In genomic region chr3:162960269-162960668, GRCh38 we compare ENCODE assay signal across 25 cellular contexts.
DNase-seq lines count a peak whose midpoint lies in the region; ATAC-seq, FAIRE-seq and TF ChIP-seq lines count a peak whose summit lies in the region.
"Had no signal": no experiment of that assay in that cellular context is flagged by ENCODE, and none has a peak within 500 bp of the region (broad histone marks: within the 10 kb centered on the region; RNA-seq: fewer than 3 reads in every experiment).

No MANE protein-coding gene starts in this region.

- H4K8ac ChIP-seq in IMR-90 (ENCODE audit: low read depth in 2 of 2, low read length in 2 of 2): no peak overlapping the region

- H3K79me1 ChIP-seq in IMR-90 (ENCODE audit: low read depth in 1 of 2, low read length in 2 of 2): no peaks in the 10 kb centered on the region

- H2AFZ ChIP-seq in HepG2 (ENCODE audit: low read length) (no peak overlapping the region), IMR-90 (replicated peaks; ENCODE audit: low read length, poor library complexity) (no peak overlapping the region)

- H3K36me3 ChIP-seq in HepG2 (replicated peaks in 1 of 2; ENCODE audit: control insufficient read depth in 1 of 2, insufficient read depth in 2 of 2, low read length in 2 of 2) (no peaks in the 10 kb centered on the region), right lobe of liver (no peaks in the 10 kb centered on the region), IMR-90 (ENCODE audit: control insufficient read depth, insufficient read depth, low read length) (no peaks in the 10 kb centered on the region)
- H3K36me3 ChIP-seq: BE2C, BLaER1 had no signal

- H3K9ac ChIP-seq in HepG2 (ENCODE audit: insufficient read depth, low read depth, low read length) (no peak overlapping the region), IMR-90 (ENCODE audit: low read depth, low read length) (no peak overlapping the region)
- H3K9ac ChIP-seq: BLaER1 had no signal

- H4K5ac ChIP-seq in IMR-90 (ENCODE audit: low read depth, low read length): no peak overlapping the region

- POLR2A ChIA-PET in HepG2 (lab: Yijun Ruan, JAX) (no interaction called here), IMR-90 (lab: Charles Lee; ENCODE audit: unreplicated experiment) (no interaction called here)

- no peak overlapping the region for H3K4me3 ChIP-seq in HepG2 (replicated peaks in 1 of 3; ENCODE audit: insufficient read depth in 1 of 3, low read depth in 2 of 3, low read length in 3 of 3)
- no peak overlapping the region for H3K4me3 ChIP-seq in right lobe of liver
- no peak overlapping the region for H3K4me3 ChIP-seq in IMR-90 (ENCODE audit: insufficient read depth, low read depth, low read length)
- H3K4me3 ChIP-seq in astrocyte of the cerebellum (ENCODE audit: low read depth, low read length): no peak overlapping the region
- H3K4me3 ChIP-seq: BLaER1, GM12878 had no signal

- H4K91ac ChIP-seq in IMR-90 (ENCODE audit: insufficient read depth, low read depth, low read length): no peak overlapping the region

- TF ChIP-seq RAD21 in HepG2 (CRISPR knock-in tag; IDR thresholded peaks at IDR 0.05): no peak
- no peak for TF ChIP-seq RAD21 in IMR-90 (IDR thresholded peaks at IDR 0.05; ENCODE audit: low read length)

- H2BK15ac ChIP-seq in IMR-90 (ENCODE audit: low read depth, low read length): no peak overlapping the region

- H3K18ac ChIP-seq in IMR-90 (ENCODE audit: low read depth, low read length): no peak overlapping the region

- no peak overlapping the region for H3K23ac ChIP-seq in IMR-90 (ENCODE audit: low read depth, low read length)

- H3K27me3 ChIP-seq in HepG2 (ENCODE audit: control insufficient read depth in 1 of 2, insufficient read depth in 2 of 2, low read length in 2 of 2) (no peaks in the 10 kb centered on the region), right lobe of liver (no peaks in the 10 kb centered on the region), IMR-90 (ENCODE audit: control insufficient read depth, insufficient read depth, low read length) (no peaks in the 10 kb centered on the region)
- H3K27me3 ChIP-seq: BE2C, BLaER1 had no signal

- no peak for TF ChIP-seq EP300 in HepG2 (IDR thresholded peaks at IDR 0.05; ENCODE audit: low read depth in 2 of 2, low read length in 2 of 2)
- no peak for TF ChIP-seq EP300 in HepG2 (CRISPR knock-in tag; IDR thresholded peaks at IDR 0.05; ENCODE audit: borderline replicate concordance)

- H2AK9ac ChIP-seq in IMR-90 (replicated peaks; ENCODE audit: low read depth, low read length, poor library complexity): no peak overlapping the region

- no peak for TF ChIP-seq CTCF in HepG2 (CRISPR knock-in tag; IDR thresholded peaks at IDR 0.05)
- TF ChIP-seq CTCF in right lobe of liver (IDR thresholded peaks at IDR 0.05): no peak
- TF ChIP-seq CTCF in IMR-90 (conservative IDR thresholded peaks at IDR 0.05; ENCODE audit: low read depth, low read length): no peak
- TF ChIP-seq CTCF in astrocyte of the cerebellum (IDR thresholded peaks at IDR 0.05; ENCODE audit: low read depth, low read length, missing control alignments): no peak

- H3K27ac ChIP-seq in HepG2 (ENCODE audit: extremely low read length, insufficient read depth, low read length) (no peak overlapping the region), right lobe of liver (no peak overlapping the region), IMR-90 (ENCODE audit: insufficient read depth, low read length) (no peak overlapping the region)
- H3K27ac ChIP-seq: 22Rv1, BLaER1 had no signal

- WGBS in HepG2 (ENCODE audit: low lambda C conversion rate): 4% methylated on average over 1 of the region's 1 CpG
- 20% methylated on average over 1 of the region's 1 CpG for WGBS in right lobe of liver (ENCODE audit: insufficient coverage, low coverage, low lambda C conversion rate, missing lambda C conversion rate)
- no CpG with 5 or more reads among the region's 1 CpG for WGBS in IMR-90 (ENCODE audit: extremely low coverage in 2 of 2, insufficient read length in 1 of 2), 2 experiments

- TF ChIP-seq POLR2A in HepG2 (IDR thresholded peaks at IDR 0.05; ENCODE audit: insufficient read depth in 1 of 2, low read depth in 2 of 2, low read length in 2 of 2) (no peak), right lobe of liver (IDR thresholded peaks at IDR 0.05) (no peak), IMR-90 (IDR thresholded peaks at IDR 0.05; ENCODE audit: low read depth, low read length) (no peak)

- H3K14ac ChIP-seq in IMR-90 (replicated peaks; ENCODE audit: low read depth, low read length): no peak overlapping the region

- H3K4me1 ChIP-seq in HepG2 (ENCODE audit: insufficient read depth, low read length) (no peaks in the 10 kb centered on the region), right lobe of liver (no peaks in the 10 kb centered on the region), IMR-90 (ENCODE audit: control insufficient read depth, insufficient read depth, low read length) (no peaks in the 10 kb centered on the region)
- H3K4me1 ChIP-seq: BE2C, BLaER1 had no signal

- BruUV-seq in HepG2 (replicated peaks; lab: Mats Ljungman, UMichigan): no TSS peak
- no TSS peak for BruUV-seq in IMR-90 (replicated peaks; lab: Mats Ljungman, UMichigan)

- no peaks in the 10 kb centered on the region for H3K9me1 ChIP-seq in IMR-90 (ENCODE audit: insufficient read depth, low read length)

- no peak overlapping the region for H2BK5ac ChIP-seq in IMR-90 (ENCODE audit: low read depth, low read length, poor library complexity, severe bottlenecking)

- no peak overlapping the region for H3K56ac ChIP-seq in IMR-90 (ENCODE audit: extremely low read depth, insufficient read depth, low read length)

- H4K20me1 ChIP-seq in HepG2 (ENCODE audit: insufficient read depth, low read length) (no peaks in the 10 kb centered on the region), IMR-90 (ENCODE audit: insufficient read depth, low read length) (no peaks in the 10 kb centered on the region)
- H4K20me1 ChIP-seq: BLaER1 had no signal

- intact Hi-C loops in HepG2 (cut with micrococcal nuclease; ENCODE audit: unreplicated experiment): no loop called here
- intact Hi-C loops in right lobe of liver (cut with DNase I): no loop called here
- intact Hi-C loops in IMR-90 (cut with micrococcal nuclease): no loop called here

- H3K4ac ChIP-seq in IMR-90 (ENCODE audit: low read depth, low read length): no peak overlapping the region

- dilution Hi-C loops in IMR-90 (cut with HindIII; ENCODE audit: low sequenced_read_pairs, unreplicated experiment): no loop called here

- DNase-seq in HepG2 (ENCODE audit: low spot score) (no peak), right lobe of liver (no peak), IMR-90 (no peak), astrocyte of the cerebellum (ENCODE audit: low read depth) (peak; percentile 2), germinal center (ENCODE audit: low spot score) (no peak)
- DNase-seq: ACHN; BE2C; C1 segment of cervical spinal cord; CD4-positive, alpha-beta memory T cell; CD4-positive, CD25-positive, alpha-beta regulatory T cell; CD8-positive, alpha-beta memory T cell; COR-L47; DMS 273 treated with DMSO at 0.1 percent for 48 hours; DMS153; DMS53; DMS79 treated with DMSO at 0.1 percent for 48 hours; EL; GDM1 had no signal

- H3K79me2 ChIP-seq in HepG2 (ENCODE audit: insufficient read depth, low read length): no peaks in the 10 kb centered on the region

- FAIRE-seq in HepG2 (lab: Jason Lieb, UNC): no peak
- FAIRE-seq: GM12878, GM12892, GM18507, GM19239 had no signal

- CTCF ChIA-PET in HepG2 (lab: Yijun Ruan, JAX; ENCODE audit: low intra/inter-chr PET ratio, low total read pairs) (no interaction called here), IMR-90 (lab: Yijun Ruan, JAX) (no interaction called here)

- no peak overlapping the region for H2BK20ac ChIP-seq in IMR-90 (ENCODE audit: low read depth, low read length)

- no peak overlapping the region for H2AK5ac ChIP-seq in IMR-90 (ENCODE audit: low read depth, low read length)

- H3K4me2 ChIP-seq in HepG2 (ENCODE audit: low read depth, low read length) (no peak overlapping the region), IMR-90 (ENCODE audit: low read depth, low read length) (no peak overlapping the region)
- H3K4me2 ChIP-seq: BLaER1 had no signal

- H2BK120ac ChIP-seq in IMR-90 (ENCODE audit: low read depth, low read length): no peak overlapping the region

- in situ Hi-C loops in HepG2 (cut with HindIII; ENCODE audit: extremely low pct_ligation_motif_present, low pct_unique_long_range_greater_than_20kb) (no loop called here), IMR-90 (cut with MboI; ENCODE audit: low sequenced_read_pairs) (no loop called here), astrocyte of the cerebellum (cut with HindIII; ENCODE audit: low sequenced_read_pairs) (no loop called here)

- no peaks in the 10 kb centered on the region for H3K9me3 ChIP-seq in HepG2 (ENCODE audit: low read length)
- no peaks in the 10 kb centered on the region for H3K9me3 ChIP-seq in right lobe of liver
- no peaks in the 10 kb centered on the region for H3K9me3 ChIP-seq in IMR-90 (ENCODE audit: control insufficient read depth, insufficient read depth, low read length)
- H3K9me3 ChIP-seq: BE2C, BLaER1 had no signal

- ATAC-seq in HepG2: no peak
- ATAC-seq in right lobe of liver: no peak
- no peak for ATAC-seq in IMR-90 (ENCODE audit: low read depth)
- no peak for ATAC-seq in GM18870 (IDR thresholded peaks at IDR 0.05; ENCODE audit: unreplicated experiment)
- ATAC-seq: GM12878 had no signal

TF ChIP-seq in HepG2, 621 proteins besides CTCF, POLR2A, EP300 and RAD21 (continues in another document):
- TF ChIP-seq ATF4 (CRISPR knock-in tag; IDR thresholded peaks at IDR 0.05) (no peak), TOPORS (CRISPR knock-in tag; IDR thresholded peaks at IDR 0.05) (no peak)

TF ChIP-seq in IMR-90, 13 proteins besides CTCF, POLR2A, EP300 and RAD21:
- peak; percentile 26; the same call in 1 of the 2 replicates for TF ChIP-seq MAFK (IDR thresholded peaks at IDR 0.05; ENCODE audit: low read depth, low read length)
- TF ChIP-seq CHD1 (IDR thresholded peaks at IDR 0.05; ENCODE audit: low read depth, low read length): no peak
